Comparison of ENCODE assay signal across 1 cellular context in the genomic region with DNA sequence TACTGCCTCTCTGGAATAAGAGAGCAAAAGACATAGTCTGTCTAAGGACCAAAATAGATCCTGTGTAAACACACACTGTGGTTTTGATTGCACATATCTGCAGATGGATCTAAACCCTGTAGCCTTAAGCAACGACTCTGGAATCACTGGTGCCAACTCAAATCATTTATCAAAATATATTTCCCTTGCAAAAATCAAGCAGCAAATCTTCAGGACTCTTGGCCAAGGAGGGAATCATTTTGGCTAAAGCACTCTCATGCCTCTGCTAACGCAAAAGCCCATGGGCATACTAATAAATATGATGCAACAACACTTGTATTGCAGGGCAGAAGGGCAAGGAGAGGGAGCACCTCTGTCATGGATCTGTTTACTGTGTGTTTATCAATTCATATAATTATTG.
TF ChIP-seq lines count a peak whose summit lies in the region.

No MANE protein-coding gene starts in this region.

TF ChIP-seq in IMR-90, 13 proteins besides CTCF, POLR2A, EP300 and RAD21 (continued from another document):
- TF ChIP-seq, protein P1, sequence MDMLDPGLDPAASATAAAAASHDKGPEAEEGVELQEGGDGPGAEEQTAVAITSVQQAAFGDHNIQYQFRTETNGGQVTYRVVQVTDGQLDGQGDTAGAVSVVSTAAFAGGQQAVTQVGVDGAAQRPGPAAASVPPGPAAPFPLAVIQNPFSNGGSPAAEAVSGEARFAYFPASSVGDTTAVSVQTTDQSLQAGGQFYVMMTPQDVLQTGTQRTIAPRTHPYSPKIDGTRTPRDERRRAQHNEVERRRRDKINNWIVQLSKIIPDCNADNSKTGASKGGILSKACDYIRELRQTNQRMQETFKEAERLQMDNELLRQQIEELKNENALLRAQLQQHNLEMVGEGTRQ (IDR thresholded peaks at IDR 0.05; ENCODE audit: low read depth, low read length), result no peak
- peak; percentile 74 for TF ChIP-seq CEBPB (IDR thresholded peaks at IDR 0.05; ENCODE audit: low read depth, low read length)
- no peak for TF ChIP-seq FOS (IDR thresholded peaks at IDR 0.05; ENCODE audit: low read depth, low read length)
